ENCODE assay signal across 8 cellular contexts in genomic region chr12:55142896-55143870, GRCh38. TPM values are rescaled to one million over a fixed set of nuclear protein-coding genes. Genes with fewer than 3 reads are reported as not detected.
A peak's percentile ranks its signal among the peaks of the same experiment; 100 is the strongest.
DNase-seq lines count a peak whose midpoint lies in the region; ATAC-seq, FAIRE-seq and TF ChIP-seq lines count a peak whose summit lies in the region.

No MANE protein-coding gene starts in this region.

- no peaks in the 10 kb centered on the region for H3K4me1 ChIP-seq in PC-3 (ENCODE audit: insufficient read depth, low read length)
- H3K4me1 ChIP-seq in astrocyte (ENCODE audit: insufficient read depth, low read length) = no peaks in the 10 kb centered on the region

- H3F3A ChIP-seq in PC-3 (ENCODE audit: low read length, unreplicated experiment) = no peaks in the 10 kb centered on the region

- no peaks in the 10 kb centered on the region for H3K9me2 ChIP-seq in PC-3 (replicated peaks; ENCODE audit: low read length)

- POLR2A ChIA-PET in PC-3 (lab: Charles Lee; ENCODE audit: unreplicated experiment) = no interaction called here

- H3K9me3 ChIP-seq in PC-3 (ENCODE audit: low read length) (no peaks in the 10 kb centered on the region), astrocyte (ENCODE audit: insufficient read depth, low read depth, low read length) (no peaks in the 10 kb centered on the region)

- H3K27me3 Mint-ChIP-seq in astrocyte (ENCODE audit: low read depth, unreplicated experiment) = no peaks in the 10 kb centered on the region
- H3K27me3 Mint-ChIP-seq in immature natural killer cell (ENCODE audit: low read depth in 3 of 3) = peaks cover 5 to 14% (median 6%) of the 10 kb centered on the region in 3 donors

- H3K9ac ChIP-seq in PC-3 (ENCODE audit: low read length) (no peak overlapping the region), astrocyte (ENCODE audit: low read length) (no peak overlapping the region)

- H3K27ac ChIP-seq in PC-3 (ENCODE audit: low read length) (no peak overlapping the region), astrocyte (ENCODE audit: low read depth, low read length) (no peak overlapping the region)

- H3K79me2 ChIP-seq in PC-3 (ENCODE audit: low read length) (no peaks in the 10 kb centered on the region), astrocyte (ENCODE audit: insufficient read depth, low read length) (no peaks in the 10 kb centered on the region)

- H4K20me1 ChIP-seq in PC-3 (ENCODE audit: low read length) = no peaks in the 10 kb centered on the region
- no peaks in the 10 kb centered on the region for H4K20me1 ChIP-seq in astrocyte (ENCODE audit: insufficient read depth, low read length)

- CTCF ChIA-PET in PC-3 (lab: Charles Lee) = interaction anchor here (0.6 to 1.1 kb wide), 2 partner anchors 150 kb away, joined by 3 to 5 read pairs; no protein-coding TSS in a partner anchor

- DNase-seq in SHP77 (lab: John Stamatoyannopoulos, UW) (peak; percentile 59 to 67), SHP77 treated with DMSO at 0.1 percent for 48 hours (lab: John Stamatoyannopoulos, UW) (no peak), KG1 (lab: John Stamatoyannopoulos, UW) (peak; percentile 3), PC-3 (peak; percentile 78), astrocyte (ENCODE audit: low read depth) (peak; percentile 10), immature natural killer cell (peak; percentile 9 to 25 (median 13))
- peak; percentile 25 for DNase-seq in stimulated activated CD4-positive, alpha-beta T cell treated with anti-CD3 and anti-CD28 coated beads, Interleukin-4, amount 100 ng/mL, for 48 hours (ENCODE audit: low read depth in 2 of 2)

- H3K4me2 ChIP-seq in PC-3 (ENCODE audit: low read length) (no peak overlapping the region), astrocyte (ENCODE audit: low read length) (no peak overlapping the region)

- peak; percentile 80 for FAIRE-seq in astrocyte (lab: Jason Lieb, UNC)

- no peaks in the 10 kb centered on the region for H3K9me3 Mint-ChIP-seq in astrocyte (ENCODE audit: unreplicated experiment)
- H3K9me3 Mint-ChIP-seq in immature natural killer cell = no peaks in the 10 kb centered on the region

- TF ChIP-seq CTCF in PC-3 (conservative IDR thresholded peaks at IDR 0.05; ENCODE audit: low read depth, low read length) = peak; percentile 89
- TF ChIP-seq CTCF in astrocyte (IDR thresholded peaks at IDR 0.05; ENCODE audit: insufficient read depth, low read depth, low read length) = peak; percentile 66

- H3K4me3 ChIP-seq in PC-3 (ENCODE audit: low read length) = no peak overlapping the region
- H3K4me3 ChIP-seq in astrocyte (ENCODE audit: insufficient read depth, low read depth, low read length) = no peak overlapping the region

- ATAC-seq in PC-3 = peak; percentile 66
- ATAC-seq in GM19452 (IDR thresholded peaks at IDR 0.05; ENCODE audit: unreplicated experiment) = no peak

- H2AFZ ChIP-seq in PC-3 (ENCODE audit: low read length) = no peak overlapping the region
- no peak overlapping the region for H2AFZ ChIP-seq in astrocyte (ENCODE audit: low read depth, low read length)

- H3K36me3 Mint-ChIP-seq in astrocyte (ENCODE audit: low read depth, unreplicated experiment) (no peaks in the 10 kb centered on the region), immature natural killer cell (no peaks in the 10 kb centered on the region)

- H3K27me3 ChIP-seq in PC-3 (ENCODE audit: low read length) (peaks cover 18% of the 10 kb centered on the region), astrocyte (ENCODE audit: insufficient read depth, low read length) (no peaks in the 10 kb centered on the region)

- intact Hi-C loops in PC-3 (cut with micrococcal nuclease) = loop anchor here (1.0 to 2.0 kb wide), 3 partner anchors 150 to 440 kb away; no protein-coding TSS in a partner anchor

- H3K36me3 ChIP-seq in PC-3 (ENCODE audit: low read depth, low read length) (no peaks in the 10 kb centered on the region), astrocyte (ENCODE audit: insufficient read depth, low read length) (no peaks in the 10 kb centered on the region)

- no peaks in the 10 kb centered on the region for H3K4me1 Mint-ChIP-seq in astrocyte (ENCODE audit: low read depth, unreplicated experiment)
- no peaks in the 10 kb centered on the region for H3K4me1 Mint-ChIP-seq in immature natural killer cell

- no peak overlapping the region for H3K27ac Mint-ChIP-seq in astrocyte (ENCODE audit: unreplicated experiment)
- H3K27ac Mint-ChIP-seq in immature natural killer cell = no peak overlapping the region

- no peak overlapping the region for H3K4me3 Mint-ChIP-seq in astrocyte (ENCODE audit: unreplicated experiment)
- H3K4me3 Mint-ChIP-seq in immature natural killer cell = no peak overlapping the region

- BruUV-seq in PC-3 (replicated peaks; lab: Mats Ljungman, UMichigan) = no TSS peak

RNA-seq across cellular contexts. Expression of gene OR9K2, which starts 17.0 kb away (rescaled TPM):
- total RNA-seq in PC-3 (2014; rRNA removed) (not detected in 2 replicates), astrocyte (not detected in 2 replicates)
- not detected for polyA plus RNA-seq in immature natural killer cell
